Comparison of ENCODE assay signal across 8 cellular contexts in genomic region chr1:223133824-223134435, GRCh38. TPM values are rescaled to one million over a fixed set of nuclear protein-coding genes. Genes with fewer than 3 reads are reported as not detected.
DNase-seq lines count a peak whose midpoint lies in the region; TF ChIP-seq lines count a peak whose summit lies in the region.

No MANE protein-coding gene starts in this region.

- DNase-seq in DMS153 treated with DMSO at 0.1 percent for 48 hours (lab: John Stamatoyannopoulos, UW; ENCODE audit: unreplicated experiment) (peak; percentile 97), GOT3 (lab: John Stamatoyannopoulos, UW) (peak; percentile 21), LNCaP clone FGC (ENCODE audit: low read depth) (peak; percentile 89), SHP77 treated with DMSO at 0.1 percent for 48 hours (lab: John Stamatoyannopoulos, UW) (peak; percentile 61), fibroblast of the conjunctiva (ENCODE audit: low read depth) (peak; percentile 65), neural crest cell (ENCODE audit: low read depth, low spot score) (peak; percentile 91)
- peak; percentile 63 for DNase-seq in activated effector memory CD4-positive, alpha-beta T cell treated with Interleukin-2 at 50 U/mL for 16 hours

- H3K9me3 Mint-ChIP-seq in neural crest cell = no peaks in the 10 kb centered on the region
- no peaks in the 10 kb centered on the region for H3K9me3 Mint-ChIP-seq in stimulated activated naive CD8-positive, alpha-beta T cell treated with anti-CD3 and anti-CD28 coated beads, Interleukin-15, Interleukin-2, amounts not matched to agents 100 ng/mL and 50 ng/mL, for 24 hours

- H3K27ac Mint-ChIP-seq in neural crest cell (ENCODE audit: unreplicated experiment) = no peak overlapping the region
- no peak overlapping the region for H3K27ac Mint-ChIP-seq in stimulated activated naive CD8-positive, alpha-beta T cell treated with anti-CD3 and anti-CD28 coated beads, Interleukin-15, Interleukin-2, amounts not matched to agents 100 ng/mL and 50 ng/mL, for 24 hours

- H3K4me3 ChIP-seq in LNCaP clone FGC (ENCODE audit: low read depth, low read length) = peak overlapping the region; percentile 36

- peak; percentile 89 for TF ChIP-seq CTCF in LNCaP clone FGC (IDR thresholded peaks at IDR 0.05; ENCODE audit: control insufficient read depth, extremely low read depth, insufficient read depth)
- TF ChIP-seq CTCF in neural crest cell (conservative IDR thresholded peaks at IDR 0.05) = peak; percentile 98

- H3K4me3 Mint-ChIP-seq in neural crest cell = peak overlapping the region; percentile 82
- peak overlapping the region; percentile 56 for H3K4me3 Mint-ChIP-seq in stimulated activated naive CD8-positive, alpha-beta T cell treated with anti-CD3 and anti-CD28 coated beads, Interleukin-15, Interleukin-2, amounts not matched to agents 100 ng/mL and 50 ng/mL, for 24 hours

- H3K27me3 Mint-ChIP-seq in neural crest cell (ENCODE audit: low read depth) = peaks cover 66% of the 10 kb centered on the region
- H3K27me3 Mint-ChIP-seq in stimulated activated naive CD8-positive, alpha-beta T cell treated with anti-CD3 and anti-CD28 coated beads, Interleukin-15, Interleukin-2, amounts not matched to agents 100 ng/mL and 50 ng/mL, for 24 hours = peaks cover 19% of the 10 kb centered on the region

- peaks cover 19% of the 10 kb centered on the region for H3K4me1 Mint-ChIP-seq in neural crest cell
- H3K4me1 Mint-ChIP-seq in stimulated activated naive CD8-positive, alpha-beta T cell treated with anti-CD3 and anti-CD28 coated beads, Interleukin-15, Interleukin-2, amounts not matched to agents 100 ng/mL and 50 ng/mL, for 24 hours (ENCODE audit: low read depth) = peaks cover 19% of the 10 kb centered on the region

- H3K36me3 Mint-ChIP-seq in neural crest cell (ENCODE audit: low read depth) = no peaks in the 10 kb centered on the region
- no peaks in the 10 kb centered on the region for H3K36me3 Mint-ChIP-seq in stimulated activated naive CD8-positive, alpha-beta T cell treated with anti-CD3 and anti-CD28 coated beads, Interleukin-15, Interleukin-2, amounts not matched to agents 100 ng/mL and 50 ng/mL, for 24 hours (ENCODE audit: low read depth)

RNA-seq across cellular contexts. Expression of gene TLR5, which starts 9.1 kb away (rescaled TPM):
- 0.30 and 0.68 TPM in 2 replicates for total RNA-seq in neural crest cell

Comparison
In these comparisons a context has a peak if more than half of its experiments do, and no peak if none do; other contexts are left out.
1. Peak in every context shown above with its lines: DNase-seq and H3K4me3 ChIP-seq.
2. DNase-seq: peak in every context shown above with its lines; median percentile 97 in DMS153 treated with DMSO at 0.1 percent for 48 hours; 91 in neural crest cell; 89 in LNCaP clone FGC; 65 in fibroblast of the conjunctiva; 63 in activated effector memory CD4-positive, alpha-beta T cell treated with Interleukin-2 at 50 U/mL for 16 hours; 61 in SHP77 treated with DMSO at 0.1 percent for 48 hours; 21 in GOT3.